In the genomic region with DNA sequence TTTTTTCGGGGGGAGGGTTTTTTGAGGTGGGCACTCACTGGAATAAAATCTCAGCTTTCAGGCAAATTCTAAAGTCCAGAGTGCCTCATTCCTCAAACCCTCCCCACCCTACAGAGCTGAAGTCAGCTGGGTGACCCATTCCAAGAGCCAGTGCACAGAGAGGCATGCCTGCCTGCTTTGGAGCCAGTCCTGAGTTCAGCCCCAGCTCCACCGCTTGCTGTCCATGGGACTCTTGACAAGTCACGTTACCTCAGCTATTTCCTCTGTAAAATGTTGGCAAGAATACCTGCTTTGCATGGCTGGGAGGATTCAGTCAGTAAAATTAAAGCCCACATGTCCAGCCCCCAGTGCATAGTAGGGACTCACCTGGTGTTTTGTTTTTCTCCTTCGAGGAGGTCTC, we compare ENCODE assay signal across 24 cellular contexts.
"Had no signal": no experiment of that assay in that cellular context is flagged by ENCODE, and none has a peak within 500 bp of the region (broad histone marks: within the 10 kb centered on the region; RNA-seq: fewer than 3 reads in every experiment).

No MANE protein-coding gene starts in this region.

- H3K9me3 Mint-ChIP-seq: activated CD4-positive, alpha-beta memory T cell treated with anti-CD3 and anti-CD28 coated beads for 36 hours; activated CD4-positive, alpha-beta T cell treated with anti-CD3 and anti-CD28 coated beads, Interleukin-2, amount 10 ng/mL, durations not matched to agents 7 days and 5 days; activated naive CD4-positive, alpha-beta T cell treated with anti-CD3 and anti-CD28 coated beads, Interleukin-2, amount 50 U/mL, for 72 hours; activated naive CD8-positive, alpha-beta T cell treated with anti-CD3 and anti-CD28 coated beads, Interleukin-2, amount 50 U/mL, for 24 hours; activated T-cell treated with anti-CD3 and anti-CD28 coated beads, Interleukin-2, amount 50 U/mL, for 4 hours; central memory CD8-positive, alpha-beta T cell had no signal

- H3K4me3 Mint-ChIP-seq: activated CD4-positive, alpha-beta memory T cell treated with anti-CD3 and anti-CD28 coated beads for 36 hours; activated CD4-positive, alpha-beta T cell treated with anti-CD3 and anti-CD28 coated beads, Interleukin-2, amount 10 ng/mL, durations not matched to agents 7 days and 5 days; activated naive CD8-positive, alpha-beta T cell treated with anti-CD3 and anti-CD28 coated beads, Interleukin-2, amount 50 U/mL, for 24 hours; activated T-cell treated with anti-CD3 and anti-CD28 coated beads, Interleukin-2, amount 50 U/mL, for 4 hours; central memory CD8-positive, alpha-beta T cell had no signal

- H3K36me3 ChIP-seq: ascending aorta had no signal

- H3K4me3 ChIP-seq: ascending aorta, body of pancreas had no signal

- H3K4me1 Mint-ChIP-seq: activated CD4-positive, alpha-beta T cell treated with anti-CD3 and anti-CD28 coated beads, Interleukin-2, amount 10 ng/mL, durations not matched to agents 7 days and 5 days; activated naive CD8-positive, alpha-beta T cell treated with anti-CD3 and anti-CD28 coated beads, Interleukin-2, amount 50 U/mL, for 24 hours; central memory CD8-positive, alpha-beta T cell had no signal

- H3K27ac ChIP-seq: ascending aorta, body of pancreas, VCaP had no signal

- H3K27ac Mint-ChIP-seq: activated CD4-positive, alpha-beta memory T cell treated with anti-CD3 and anti-CD28 coated beads for 36 hours; activated CD4-positive, alpha-beta T cell treated with anti-CD3 and anti-CD28 coated beads, Interleukin-2, amount 10 ng/mL, durations not matched to agents 7 days and 5 days; activated naive CD4-positive, alpha-beta T cell treated with anti-CD3 and anti-CD28 coated beads, Interleukin-2, amount 50 U/mL, for 72 hours; activated naive CD8-positive, alpha-beta T cell treated with anti-CD3 and anti-CD28 coated beads, Interleukin-2, amount 50 U/mL, for 24 hours had no signal

- DNase-seq: activated CD4-positive, alpha-beta memory T cell treated with anti-CD3 and anti-CD28 coated beads for 36 hours; activated CD4-positive, alpha-beta T cell treated with anti-CD3 and anti-CD28 coated beads, Interleukin-2, amount 10 ng/mL, durations not matched to agents 7 days and 5 days; activated CD4-positive, CD25-positive, alpha-beta regulatory T cell; activated CD8-positive, alpha-beta memory T cell treated with anti-CD3 and anti-CD28 coated beads for 24 hours; activated effector memory CD4-positive, alpha-beta T cell treated with anti-CD3 and anti-CD28 coated beads, Interleukin-2, amount 50 U/mL, for 16 hours; activated naive CD4-positive, alpha-beta T cell treated with Interleukin-2 at 50 U/mL for 16 hours; activated naive CD8-positive, alpha-beta T cell treated with anti-CD3 and anti-CD28 coated beads, Interleukin-2, amount 50 U/mL, for 24 hours; activated T-cell treated with anti-CD3 and anti-CD28 coated beads, Interleukin-2, amount 50 U/mL, for 4 hours; amniotic stem cell; body of pancreas; MM.1S; NCI-H1105; NCI-H1436; NCI-H1694 treated with DMSO at 0.1 percent for 48 hours; NCI-H2029 treated with DMSO at 0.1 percent for 48 hours; NCI-H446; NCI-H524; PC-3; SIG-M5; T-helper 1 cell had no signal

- H3K36me3 Mint-ChIP-seq: activated CD4-positive, alpha-beta memory T cell treated with anti-CD3 and anti-CD28 coated beads for 36 hours; activated naive CD4-positive, alpha-beta T cell treated with anti-CD3 and anti-CD28 coated beads, Interleukin-2, amount 50 U/mL, for 72 hours had no signal

- ATAC-seq: activated naive CD4-positive, alpha-beta T cell treated with anti-CD3 and anti-CD28 coated beads, Interleukin-2, amount 50 U/mL, for 72 hours; activated naive CD8-positive, alpha-beta T cell treated with anti-CD3 and anti-CD28 coated beads, Interleukin-2, amount 50 U/mL, for 24 hours; activated T-cell treated with anti-CD3 and anti-CD28 coated beads, Interleukin-2, amount 50 U/mL, for 4 hours; body of pancreas; PC-3 had no signal

- H3K27me3 Mint-ChIP-seq: activated CD4-positive, alpha-beta memory T cell treated with anti-CD3 and anti-CD28 coated beads for 36 hours; activated CD4-positive, alpha-beta T cell treated with anti-CD3 and anti-CD28 coated beads, Interleukin-2, amount 10 ng/mL, durations not matched to agents 7 days and 5 days; activated naive CD8-positive, alpha-beta T cell treated with anti-CD3 and anti-CD28 coated beads, Interleukin-2, amount 50 U/mL, for 24 hours; central memory CD8-positive, alpha-beta T cell had no signal

- H3K9me3 ChIP-seq: ascending aorta, body of pancreas had no signal

- H3K27me3 ChIP-seq: ascending aorta, body of pancreas had no signal
